ENCODE assay signal across 8 cellular contexts in the genomic region with DNA sequence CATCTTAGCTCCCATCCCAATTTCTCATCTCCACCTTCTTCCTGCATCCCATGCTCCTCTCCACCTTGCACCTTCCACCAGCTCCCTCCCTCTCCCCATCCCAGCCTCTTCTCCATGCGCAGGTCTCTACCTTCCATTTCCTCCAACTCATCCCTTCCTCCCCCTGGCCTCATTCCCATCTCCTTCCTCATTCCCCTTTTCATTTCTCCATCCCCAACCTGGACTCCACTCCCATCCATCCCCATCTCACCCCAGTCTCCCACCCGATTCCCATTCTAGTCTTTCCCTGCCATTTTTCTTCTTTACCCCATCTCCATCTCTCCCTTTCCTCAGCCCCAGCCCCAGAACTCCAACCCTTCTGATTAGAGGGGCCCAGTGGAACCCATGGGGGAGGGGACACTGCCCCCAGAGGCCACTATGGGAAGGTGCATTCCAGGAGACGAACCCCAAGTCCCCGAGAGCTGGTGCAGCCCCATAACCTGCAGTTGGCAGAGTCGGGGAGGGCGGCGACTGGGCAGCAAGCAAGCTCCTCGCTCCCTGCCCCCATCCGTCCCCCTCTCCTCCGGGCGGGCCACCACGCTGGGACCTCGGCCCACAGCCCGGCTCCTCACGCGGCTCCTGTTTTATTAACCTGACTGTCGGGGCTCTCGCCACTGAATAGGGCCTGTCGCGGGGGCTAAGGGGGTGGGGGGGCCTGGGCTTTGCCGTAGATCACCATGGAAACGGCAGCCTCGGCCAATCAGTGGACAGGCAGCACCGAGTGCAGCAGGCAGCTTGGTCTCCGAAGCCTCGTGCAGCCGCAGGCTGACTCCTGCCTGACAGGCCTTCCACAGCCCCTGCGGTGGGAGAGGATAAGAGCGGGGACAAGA.
A peak's percentile ranks its signal among the peaks of the same experiment; 100 is the strongest.
DNase-seq lines count a peak whose midpoint lies in the region; FAIRE-seq and TF ChIP-seq lines count a peak whose summit lies in the region.

No MANE protein-coding gene starts in this region.

- no peak overlapping the region for H3K27ac Mint-ChIP-seq in activated CD4-positive, alpha-beta T cell treated with anti-CD3 and anti-CD28 coated beads, Interleukin-2, amount 10 ng/mL, durations not matched to agents 7 days and 5 days

- no peaks in the 10 kb centered on the region for H3K36me3 ChIP-seq in HUES48 (ENCODE audit: control insufficient read depth, insufficient read depth, low read length)
- no peaks in the 10 kb centered on the region for H3K36me3 ChIP-seq in osteoblast (ENCODE audit: insufficient read depth, low read length)

- H3K9me3 ChIP-seq in AG04450 (ENCODE audit: control insufficient read depth, insufficient read depth, low read length), result no peaks in the 10 kb centered on the region; the same call in 1 of the 2 replicates
- H3K9me3 ChIP-seq in HUES48 (ENCODE audit: control insufficient read depth, insufficient read depth, low read length), result no peaks in the 10 kb centered on the region
- H3K9me3 ChIP-seq in osteoblast (ENCODE audit: low read depth, low read length), result no peaks in the 10 kb centered on the region

- H3K4me2 ChIP-seq in osteoblast (ENCODE audit: insufficient read depth, low read length), result no peak overlapping the region

- no peak for TF ChIP-seq POLR2A in GM12892 (IDR thresholded peaks at IDR 0.05; ENCODE audit: low read depth, low read length)

- TF ChIP-seq CTCF in AG04450 (IDR thresholded peaks at IDR 0.05; ENCODE audit: low read depth, low read length), result peak; percentile 65
- TF ChIP-seq CTCF in epithelial cell of esophagus (IDR thresholded peaks at IDR 0.05; ENCODE audit: insufficient read depth, low read depth, low read length, missing control alignments), result peak; percentile 61
- TF ChIP-seq CTCF in osteoblast (IDR thresholded peaks at IDR 0.05; ENCODE audit: extremely low read depth, low read depth, low read length), result peak; percentile 61

- no peak overlapping the region for H3K4me3 Mint-ChIP-seq in activated CD4-positive, alpha-beta T cell treated with anti-CD3 and anti-CD28 coated beads, Interleukin-2, amount 10 ng/mL, durations not matched to agents 7 days and 5 days

- H3K27me3 Mint-ChIP-seq in activated CD4-positive, alpha-beta T cell treated with anti-CD3 and anti-CD28 coated beads, Interleukin-2, amount 10 ng/mL, durations not matched to agents 7 days and 5 days, result peaks cover 48% of the 10 kb centered on the region

- H3K36me3 Mint-ChIP-seq in activated CD4-positive, alpha-beta T cell treated with anti-CD3 and anti-CD28 coated beads, Interleukin-2, amount 10 ng/mL, durations not matched to agents 7 days and 5 days (ENCODE audit: low read depth), result no peaks in the 10 kb centered on the region

- no peaks in the 10 kb centered on the region for H3K9me3 Mint-ChIP-seq in activated CD4-positive, alpha-beta T cell treated with anti-CD3 and anti-CD28 coated beads, Interleukin-2, amount 10 ng/mL, durations not matched to agents 7 days and 5 days

- CTCF ChIA-PET in AG04450 (lab: Charles Lee), result interaction anchor here (0.6 to 2.3 kb wide), 5 partner anchors 8 to 70 kb away, joined by 3 to 15 read pairs (median 4); no protein-coding TSS in a partner anchor
- CTCF ChIA-PET in activated CD4-positive, alpha-beta T cell treated with anti-CD3 and anti-CD28 coated beads, Interleukin-2, amount 10 ng/mL, durations not matched to agents 7 days and 5 days (lab: Charles Lee), result interaction anchor here (0.9 to 1.6 kb wide), 6 partner anchors 8 to 120 kb away, joined by 3 to 5 read pairs (median 3); no protein-coding TSS in a partner anchor

- no peaks in the 10 kb centered on the region for H3K4me1 Mint-ChIP-seq in activated CD4-positive, alpha-beta T cell treated with anti-CD3 and anti-CD28 coated beads, Interleukin-2, amount 10 ng/mL, durations not matched to agents 7 days and 5 days

- no peak overlapping the region for H2AFZ ChIP-seq in osteoblast (ENCODE audit: low read length)

- H3K27ac ChIP-seq in AG04450 (ENCODE audit: low read depth, low read length) (no peak overlapping the region), HUES48 (ENCODE audit: low read depth, low read length) (peak overlapping the region; percentile 25), osteoblast (ENCODE audit: low read depth, low read length) (no peak overlapping the region)

- no peak overlapping the region for H3K4me3 ChIP-seq in AG04450 (ENCODE audit: low read depth, low read length)
- peak overlapping the region; percentile 44 for H3K4me3 ChIP-seq in HUES48 (ENCODE audit: low read depth, low read length)
- no peak overlapping the region for H3K4me3 ChIP-seq in epithelial cell of esophagus (ENCODE audit: low read length)
- no peak overlapping the region for H3K4me3 ChIP-seq in osteoblast (ENCODE audit: insufficient read depth, low read length)

- DNase-seq in AG04450 (ENCODE audit: low read depth, low spot score), result no peak
- DNase-seq in GM12892 (ENCODE audit: insufficient read length), result peak; percentile 72
- peak; percentile 33 for DNase-seq in activated CD4-positive, alpha-beta T cell treated with anti-CD3 and anti-CD28 coated beads, Interleukin-2, amount 10 ng/mL, durations not matched to agents 7 days and 5 days
- no peak for DNase-seq in epithelial cell of esophagus (ENCODE audit: low read depth)
- peak; percentile 84 for DNase-seq in osteoblast (ENCODE audit: insufficient read length, low spot score, missing footprints)
- no peak for DNase-seq in H4 (ENCODE audit: low spot score)
- no peak for DNase-seq in LoVo (ENCODE audit: low spot score)

- FAIRE-seq in GM12892 (lab: Jason Lieb, UNC), result no peak

- no peaks in the 10 kb centered on the region for H4K20me1 ChIP-seq in osteoblast (ENCODE audit: insufficient read depth, low read length)

- H3K9ac ChIP-seq in HUES48 (ENCODE audit: low read depth, low read length), result no peak overlapping the region

- no peaks in the 10 kb centered on the region for H3K79me2 ChIP-seq in osteoblast (ENCODE audit: insufficient read depth, low read length)

- peaks cover 73% of the 10 kb centered on the region for H3K27me3 ChIP-seq in AG04450 (ENCODE audit: control insufficient read depth, insufficient read depth, low read length)
- peaks cover 8% of the 10 kb centered on the region; the same call in 1 of the 2 replicates for H3K27me3 ChIP-seq in HUES48 (ENCODE audit: control insufficient read depth, insufficient read depth, low read length)
- H3K27me3 ChIP-seq in osteoblast (ENCODE audit: insufficient read depth, low read length), result peaks cover 58% of the 10 kb centered on the region

- peaks cover 49% of the 10 kb centered on the region for H3K4me1 ChIP-seq in HUES48 (ENCODE audit: control insufficient read depth, insufficient read depth, low read length)
- no peaks in the 10 kb centered on the region for H3K4me1 ChIP-seq in osteoblast (ENCODE audit: insufficient read depth, low read length)

- POLR2A ChIA-PET in AG04450 (lab: Yijun Ruan, JAX), result interaction anchor here (0.5 kb wide), 1 partner anchor 62 kb away, joined by 3 read pairs; no protein-coding TSS in a partner anchor
- POLR2A ChIA-PET in activated CD4-positive, alpha-beta T cell treated with anti-CD3 and anti-CD28 coated beads, Interleukin-2, amount 10 ng/mL, durations not matched to agents 7 days and 5 days (lab: Charles Lee), result no interaction called here

Comparison
In these comparisons a context has a peak if more than half of its experiments do, and no peak if none do; other contexts are left out.
1. DNase-seq: peak in GM12892 (single experiment), activated CD4-positive, alpha-beta T cell treated with anti-CD3 and anti-CD28 coated beads, Interleukin-2, amount 10 ng/mL, durations not matched to agents 7 days and 5 days (single experiment) and osteoblast (single experiment); none in AG04450 (single experiment), epithelial cell of esophagus (single experiment), H4 (single experiment) and LoVo (single experiment).
2. Peak in every context shown above with its lines, with median percentiles within 50 percentile points of each other: CTCF ChIP-seq.